8 cellular contexts compared by ENCODE assay signal in the genomic region with DNA sequence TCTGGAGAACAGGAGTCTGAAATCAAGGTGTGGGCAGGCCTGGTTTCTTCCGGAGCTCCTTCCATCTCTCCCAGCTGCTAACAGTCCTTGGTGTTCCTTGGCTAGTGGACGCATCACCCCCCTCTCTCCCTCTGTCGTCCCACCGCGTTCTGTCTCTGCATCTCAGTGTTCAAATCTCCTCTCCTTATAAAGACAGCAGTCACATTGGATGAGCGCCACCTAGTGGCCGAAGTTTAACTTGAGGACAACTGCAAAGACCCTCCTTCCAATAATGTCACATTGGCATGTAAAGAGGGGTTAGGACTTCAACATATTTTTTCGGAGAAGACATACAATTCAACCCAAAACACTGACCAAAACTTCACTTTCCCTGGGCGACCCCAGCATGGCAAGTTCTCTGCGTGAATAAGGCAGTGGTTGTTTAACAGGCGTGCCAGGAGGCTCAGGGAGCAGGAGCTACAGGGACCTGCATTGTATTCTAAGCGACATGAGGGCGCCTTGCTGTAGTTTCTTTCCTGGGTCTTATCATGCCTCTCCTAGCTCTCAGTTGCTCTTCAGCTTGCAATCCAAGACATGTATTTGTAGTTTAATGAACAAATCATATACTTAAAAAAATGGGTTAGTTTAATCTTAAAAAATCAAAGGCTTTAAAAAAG. TPM values are rescaled to one million over a fixed set of nuclear protein-coding genes. Genes with fewer than 3 reads are reported as not detected.
DNase-seq lines count a peak whose midpoint lies in the region; ATAC-seq and TF ChIP-seq lines count a peak whose summit lies in the region.

No MANE protein-coding gene starts in this region.

- peak; percentile 80 for ATAC-seq in GM18502 (IDR thresholded peaks at IDR 0.05; ENCODE audit: poor library complexity, unreplicated experiment)
- ATAC-seq in HG03159 (IDR thresholded peaks at IDR 0.05; ENCODE audit: unreplicated experiment): peak; percentile 67
- ATAC-seq in lung (ENCODE audit: insufficient read depth, low FRiP score): no peak

- peak overlapping the region in 1 of 2 donors; percentile 26 for H3K27ac ChIP-seq in lung (ENCODE audit: low read depth in 1 of 2, low read length in 1 of 2)

- H3K4me3 ChIP-seq in choroid plexus epithelial cell (ENCODE audit: low read depth, low read length): no peak overlapping the region
- no peak overlapping the region for H3K4me3 ChIP-seq in lung

- peaks cover 4 to 6% of the 10 kb centered on the region in 2 donors for H3K4me1 ChIP-seq in lung (ENCODE audit: control insufficient read depth in 2 of 2, insufficient read depth in 2 of 2, low read length in 2 of 2)

- DNase-seq in 8988T: peak; percentile 48
- peak; percentile 97 for DNase-seq in NCI-H446 (lab: John Stamatoyannopoulos, UW)
- peak; percentile 21 for DNase-seq in activated CD4-positive, CD25-positive, alpha-beta regulatory T cell treated with anti-CD3 and anti-CD28 coated beads, Interleukin-2, amount 50 U/mL, for 16 hours (ENCODE audit: low read depth, low spot score)
- peak; percentile 90 for DNase-seq in choroid plexus epithelial cell (ENCODE audit: low read depth)
- peak; percentile 76 for DNase-seq in lung (ENCODE audit: low spot score)
- peak; percentile 19 to 46 for DNase-seq in stimulated activated CD8-positive, alpha-beta memory T cell treated with anti-CD3 and anti-CD28 coated beads, Interleukin-15, amount 100 ng/mL, for 48 hours (ENCODE audit: low read depth in 2 of 2)

- no peaks in the 10 kb centered on the region for H3K27me3 ChIP-seq in lung (ENCODE audit: control insufficient read depth, insufficient read depth)

- H3K9me3 ChIP-seq in lung (ENCODE audit: control insufficient read depth in 2 of 2, insufficient read depth in 1 of 2, low read length in 1 of 2): no peaks in the 10 kb centered on the region

- 18 to 28% methylated on average over 13 of the region's 13 CpGs for WGBS in lung, 2 donors

- no peaks in the 10 kb centered on the region for H3K36me3 ChIP-seq in lung (ENCODE audit: control insufficient read depth in 2 of 2, insufficient read depth in 2 of 2, low read length in 2 of 2)

- TF ChIP-seq CTCF in choroid plexus epithelial cell (conservative IDR thresholded peaks at IDR 0.05; ENCODE audit: low read depth, low read length) (peak; percentile 90), lung (IDR thresholded peaks at IDR 0.05; ENCODE audit: control extremely low read depth, extremely low read depth) (peak; percentile 55)

RNA-seq across cellular contexts. Expression of a gene that starts 27.9 kb away (rescaled TPM):
- 10 to 100 TPM; 23.7 to 42.7 TPM for total RNA-seq in lung
- polyA plus RNA-seq in lung: 100 to 1,000 TPM in 1 of 2 donors, 10 to 100 TPM in 1; 12.7 to 118 TPM

Comparison
In these comparisons a context has a peak if more than half of its experiments do, and no peak if none do; other contexts are left out.
1. DNase-seq: peak in every context shown above with its lines; median percentile 97 in NCI-H446; 90 in choroid plexus epithelial cell; 76 in lung; 48 in 8988T; 32 in stimulated activated CD8-positive, alpha-beta memory T cell treated with anti-CD3 and anti-CD28 coated beads, Interleukin-15, amount 100 ng/mL, for 48 hours; 21 in activated CD4-positive, CD25-positive, alpha-beta regulatory T cell treated with anti-CD3 and anti-CD28 coated beads, Interleukin-2, amount 50 U/mL, for 16 hours.